In genomic region chr1:85297855-85298629, GRCh38 we compare ENCODE assay signal across 1 cellular context.
TF ChIP-seq lines count a peak whose summit lies in the region.

No MANE protein-coding gene starts in this region.

TF ChIP-seq in HCT116, 20 proteins besides CTCF, POLR2A, EP300 and RAD21 (continued from another document):
- peak; percentile 86 for TF ChIP-seq SRF (IDR thresholded peaks at IDR 0.05; ENCODE audit: low read depth)
- TF ChIP-seq MAX (IDR thresholded peaks at IDR 0.05) = peak; percentile 91
- no peak for TF ChIP-seq ZNF274 (IDR thresholded peaks at IDR 0.05; ENCODE audit: low read depth, low read length)
TF ChIP-seq in HCT116: peak in this region for 11.
